Comparison of ENCODE assay signal across 8 cellular contexts in the genomic region with DNA sequence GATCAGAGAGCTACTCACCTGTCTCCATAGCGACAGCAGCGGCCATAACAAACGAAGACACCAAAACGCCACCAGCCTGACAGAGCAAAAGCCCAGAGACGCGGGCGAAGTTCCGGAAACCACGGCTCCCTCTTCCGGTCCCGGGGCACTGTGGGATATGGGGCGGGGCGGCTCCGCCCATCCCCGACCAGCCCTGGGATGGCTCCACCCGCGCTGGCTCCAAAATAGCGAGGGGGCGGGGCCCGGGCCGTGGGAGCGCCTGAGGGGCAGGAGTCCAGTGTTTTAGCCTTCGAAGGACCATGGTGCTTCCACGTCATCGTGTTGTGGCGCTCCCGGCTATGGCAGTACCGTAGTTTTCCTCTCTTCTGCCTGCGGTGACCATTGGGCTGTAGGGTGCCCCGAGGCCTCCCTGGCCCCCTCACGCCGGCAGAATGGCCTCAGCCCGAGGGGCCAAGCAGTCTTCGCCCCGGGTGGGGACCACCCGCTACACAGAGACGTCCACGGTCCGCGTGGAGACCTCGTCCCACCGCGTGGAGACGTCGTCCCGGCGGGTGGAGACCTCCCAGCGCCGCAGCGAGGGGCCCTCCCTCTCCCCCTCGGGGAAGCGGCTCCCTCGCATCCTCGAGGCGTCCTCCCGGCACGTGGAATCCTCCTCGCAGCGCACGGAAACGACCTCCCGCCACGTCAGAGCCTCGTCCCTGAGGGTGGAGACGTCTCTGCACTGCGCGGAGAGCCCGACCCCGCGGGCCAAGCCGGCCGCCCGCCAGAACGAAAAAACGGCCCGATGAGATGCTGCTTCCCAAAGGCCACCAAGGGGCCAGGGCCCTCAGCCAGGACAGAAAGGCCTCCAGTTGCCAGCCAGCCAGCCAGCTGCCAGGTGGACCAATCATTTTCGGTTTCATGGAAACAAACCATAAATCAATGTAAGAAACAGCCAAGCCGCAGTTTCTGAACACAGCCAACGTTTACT. TPM values are rescaled to one million over a fixed set of nuclear protein-coding genes. Genes with fewer than 3 reads are reported as not detected.
DNase-seq lines count a peak whose midpoint lies in the region; ATAC-seq and TF ChIP-seq lines count a peak whose summit lies in the region.

TSS of gene C17orf100 (plus strand) at position 280 of the 970 bp plus-strand sequence. CDS start at position 432, 152 bp downstream.
TSS of gene MED31 (minus strand) at position 123 of the 970 bp plus-strand sequence. CDS start at position 46, 77 bp downstream.

- peak within 1 kb of the TSS; percentile 94 for H3K9ac ChIP-seq in muscle layer of colon (ENCODE audit: low read length)

- peaks cover 24% of the 10 kb centered on the region for H3K36me3 ChIP-seq in muscle layer of colon (ENCODE audit: insufficient read depth, low read length)

- H3K4me1 ChIP-seq in muscle layer of colon (ENCODE audit: insufficient read depth, low read length), result peaks cover 22% of the 10 kb centered on the region

- H3K27ac ChIP-seq in muscle layer of colon (ENCODE audit: low read depth, low read length), result peak within 1 kb of the TSS; percentile 66

- no peaks in the 10 kb centered on the region for H3K9me3 ChIP-seq in muscle layer of colon (ENCODE audit: low read length)

- H3K4me3 ChIP-seq in muscle layer of colon (ENCODE audit: low read depth in 1 of 2, low read length in 2 of 2), result peak within 1 kb of the TSS; percentile 34 to 99

- ATAC-seq in GM21717 (IDR thresholded peaks at IDR 0.05; ENCODE audit: unreplicated experiment) (peak; percentile 81), esophagus mucosa (peak; percentile 93)

- DNase-seq in DMS153 (lab: John Stamatoyannopoulos, UW) (peak; percentile 65), KG1 (lab: John Stamatoyannopoulos, UW) (peak; percentile 34)
- DNase-seq in activated T-cell treated with anti-CD3 and anti-CD28 coated beads, Interleukin-2, amount 50 U/mL, for 48 hours, result peak; percentile 96 to 97
- DNase-seq in stimulated activated CD8-positive, alpha-beta memory T cell treated with anti-CD3 and anti-CD28 coated beads, Interleukin-7, amount 100 ng/mL, for 1 hour (ENCODE audit: low read depth in 2 of 2), result peak; percentile 87

- peaks cover 12 to 13% of the 10 kb centered on the region in 2 donors for H3K27me3 ChIP-seq in muscle layer of colon (ENCODE audit: control insufficient read depth in 1 of 2, insufficient read depth in 2 of 2, low read length in 2 of 2)

TF ChIP-seq in PFSK-1, 5 proteins besides CTCF, POLR2A, EP300 and RAD21:
- TF ChIP-seq TAF1 (IDR thresholded peaks at IDR 0.05; ENCODE audit: borderline replicate concordance, insufficient read depth, low read length) (peak; percentile 61; the same call in 1 of the 2 replicates), SIN3A (IDR thresholded peaks at IDR 0.05; ENCODE audit: borderline replicate concordance, insufficient read depth, low read length) (no peak), POLR2AphosphoS5 (IDR thresholded peaks at IDR 0.05; ENCODE audit: low read depth, low read length) (peak; percentile 92)

RNA-seq across cellular contexts. Expression of gene C17orf100, which starts in this region (rescaled TPM):
- 2.2 TPM for polyA plus RNA-seq in PFSK-1 (2012; ENCODE audit: insufficient read length, low read depth)
- 1.7 TPM for total RNA-seq in esophagus mucosa

RNA-seq across cellular contexts. Expression of gene MED31, which starts in this region (rescaled TPM):
- 5.3 TPM for polyA plus RNA-seq in PFSK-1 (2012; ENCODE audit: insufficient read length, low read depth)
- 15.3 TPM for total RNA-seq in esophagus mucosa

Comparison
In these comparisons a context has a peak if more than half of its experiments do, and no peak if none do; other contexts are left out.
1. Peak in every context shown above with its lines: DNase-seq, ATAC-seq, H3K4me3 ChIP-seq and H3K27ac ChIP-seq.
2. DNase-seq: peak in every context shown above with its lines; median percentile 96 in activated T-cell treated with anti-CD3 and anti-CD28 coated beads, Interleukin-2, amount 50 U/mL, for 48 hours; 87 in stimulated activated CD8-positive, alpha-beta memory T cell treated with anti-CD3 and anti-CD28 coated beads, Interleukin-7, amount 100 ng/mL, for 1 hour; 65 in DMS153; 34 in KG1.